ENCODE assay signal across 15 cellular contexts in genomic region chr10:3668961-3669330, GRCh38.
DNase-seq lines count a peak whose midpoint lies in the region; ATAC-seq and TF ChIP-seq lines count a peak whose summit lies in the region.
"Had no signal": no experiment of that assay in that cellular context is flagged by ENCODE, and none has a peak within 500 bp of the region (broad histone marks: within the 10 kb centered on the region; RNA-seq: fewer than 3 reads in every experiment).

No MANE protein-coding gene starts in this region.

- H3K4me1 ChIP-seq in right lobe of liver: no peaks in the 10 kb centered on the region
- no peaks in the 10 kb centered on the region for H3K4me1 ChIP-seq in colonic mucosa
- H3K4me1 ChIP-seq: gastrocnemius medialis, testis had no signal

- intact Hi-C loops in right lobe of liver (cut with DNase I): no loop called here
- intact Hi-C loops in colonic mucosa (cut with DNase I): no loop called here

- no peaks in the 10 kb centered on the region for H3K27me3 ChIP-seq in right lobe of liver
- no peaks in the 10 kb centered on the region for H3K27me3 ChIP-seq in colonic mucosa
- H3K27me3 ChIP-seq: gastrocnemius medialis, testis had no signal

- no peak overlapping the region for H3K9ac ChIP-seq in colonic mucosa (ENCODE audit: low read depth in 2 of 2, low read length in 2 of 2)
- H3K9ac ChIP-seq: GM23248 had no signal

- no peaks in the 10 kb centered on the region for H3K9me3 ChIP-seq in right lobe of liver
- no peaks in the 10 kb centered on the region for H3K9me3 ChIP-seq in colonic mucosa
- H3K9me3 ChIP-seq: gastrocnemius medialis, testis had no signal

- H3K4me1 Mint-ChIP-seq in stimulated activated naive CD8-positive, alpha-beta T cell treated with anti-CD3 and anti-CD28 coated beads, Interleukin-15, Interleukin-2, amounts not matched to agents 100 ng/mL and 50 ng/mL, for 24 hours (ENCODE audit: low read depth): peaks cover 40% of the 10 kb centered on the region

- H3K27ac ChIP-seq in right lobe of liver (peak overlapping the region in 2 of 3 donors; percentile 19 to 58), coronary artery (no peak overlapping the region), colonic mucosa (no peak overlapping the region)
- H3K27ac ChIP-seq: gastrocnemius medialis, GM23248 had no signal

- H3K36me3 Mint-ChIP-seq in stimulated activated naive CD8-positive, alpha-beta T cell treated with anti-CD3 and anti-CD28 coated beads, Interleukin-15, Interleukin-2, amounts not matched to agents 100 ng/mL and 50 ng/mL, for 24 hours (ENCODE audit: low read depth): no peaks in the 10 kb centered on the region
- H3K36me3 Mint-ChIP-seq in activated naive CD4-positive, alpha-beta T cell treated with anti-CD3 and anti-CD28 coated beads, Interleukin-2, amount 50 U/mL, for 72 hours: no peaks in the 10 kb centered on the region

- ATAC-seq in stimulated activated naive CD8-positive, alpha-beta T cell treated with anti-CD3 and anti-CD28 coated beads, Interleukin-15, Interleukin-2, amounts not matched to agents 100 U/mL and 50 U/mL, for 24 hours: no peak
- ATAC-seq in activated naive CD4-positive, alpha-beta T cell treated with anti-CD3 and anti-CD28 coated beads, Interleukin-2, amount 50 U/mL, for 72 hours: peak; percentile 53 to 85
- ATAC-seq in right lobe of liver: peak in 1 of 4 donors; percentile 9
- no peak for ATAC-seq in GM21526 (IDR thresholded peaks at IDR 0.05; ENCODE audit: low FRiP score, unreplicated experiment)
- ATAC-seq: gastrocnemius medialis had no signal

- peak overlapping the region; percentile 40 for H3K4me3 Mint-ChIP-seq in stimulated activated naive CD8-positive, alpha-beta T cell treated with anti-CD3 and anti-CD28 coated beads, Interleukin-15, Interleukin-2, amounts not matched to agents 100 ng/mL and 50 ng/mL, for 24 hours

- H3K27me3 Mint-ChIP-seq in stimulated activated naive CD8-positive, alpha-beta T cell treated with anti-CD3 and anti-CD28 coated beads, Interleukin-15, Interleukin-2, amounts not matched to agents 100 ng/mL and 50 ng/mL, for 24 hours: peaks cover 3% of the 10 kb centered on the region

- 45% methylated on average over 4 of the region's 4 CpGs for WGBS in right lobe of liver (ENCODE audit: insufficient coverage, low coverage, low lambda C conversion rate, missing lambda C conversion rate)

- no peaks in the 10 kb centered on the region for H3K9me3 Mint-ChIP-seq in stimulated activated naive CD8-positive, alpha-beta T cell treated with anti-CD3 and anti-CD28 coated beads, Interleukin-15, Interleukin-2, amounts not matched to agents 100 ng/mL and 50 ng/mL, for 24 hours
- no peaks in the 10 kb centered on the region for H3K9me3 Mint-ChIP-seq in activated naive CD4-positive, alpha-beta T cell treated with anti-CD3 and anti-CD28 coated beads, Interleukin-2, amount 50 U/mL, for 72 hours

- TF ChIP-seq POLR2A in right lobe of liver (IDR thresholded peaks at IDR 0.05): no peak

- H3K36me3 ChIP-seq in right lobe of liver (no peaks in the 10 kb centered on the region), colonic mucosa (no peaks in the 10 kb centered on the region)
- H3K36me3 ChIP-seq: gastrocnemius medialis had no signal

- H3K27ac Mint-ChIP-seq in stimulated activated naive CD8-positive, alpha-beta T cell treated with anti-CD3 and anti-CD28 coated beads, Interleukin-15, Interleukin-2, amounts not matched to agents 100 ng/mL and 50 ng/mL, for 24 hours: peak overlapping the region; percentile 88
- peak overlapping the region; percentile 52 to 97 for H3K27ac Mint-ChIP-seq in activated naive CD4-positive, alpha-beta T cell treated with anti-CD3 and anti-CD28 coated beads, Interleukin-2, amount 50 U/mL, for 72 hours

- no peak for DNase-seq in stimulated activated naive CD8-positive, alpha-beta T cell treated with anti-CD3 and anti-CD28 coated beads, Interleukin-15, Interleukin-2, amounts not matched to agents 100 U/mL and 50 U/mL, for 24 hours
- DNase-seq in activated naive CD4-positive, alpha-beta T cell treated with anti-CD3 and anti-CD28 coated beads, Interleukin-2, amount 50 U/mL, for 72 hours (ENCODE audit: low spot score in 2 of 2): no peak
- DNase-seq in right lobe of liver: no peak
- DNase-seq in coronary artery (ENCODE audit: low spot score): no peak
- no peak for DNase-seq in NCI-H2171 (lab: John Stamatoyannopoulos, UW)
- DNase-seq in colonic mucosa: no peak
- DNase-seq: C1 segment of cervical spinal cord, gastrocnemius medialis, NCI-H2081 treated with DMSO at 0.1 percent for 48 hours, T1000 had no signal

- TF ChIP-seq CTCF in right lobe of liver (IDR thresholded peaks at IDR 0.05): no peak
- TF ChIP-seq CTCF in coronary artery (IDR thresholded peaks at IDR 0.05): no peak
- no peak for TF ChIP-seq CTCF in colonic mucosa (IDR thresholded peaks at IDR 0.05)

- H3K4me3 ChIP-seq in right lobe of liver (peak overlapping the region in 1 of 3 donors; percentile 40), coronary artery (no peak overlapping the region), colonic mucosa (no peak overlapping the region)
- H3K4me3 ChIP-seq: gastrocnemius medialis, GM23248, lung, testis had no signal

Comparison
In these comparisons a context has a peak if more than half of its experiments do, and no peak if none do; other contexts are left out.
1. ATAC-seq: peak in activated naive CD4-positive, alpha-beta T cell treated with anti-CD3 and anti-CD28 coated beads, Interleukin-2, amount 50 U/mL, for 72 hours (2 of 2); none in stimulated activated naive CD8-positive, alpha-beta T cell treated with anti-CD3 and anti-CD28 coated beads, Interleukin-15, Interleukin-2, amounts not matched to agents 100 U/mL and 50 U/mL, for 24 hours (single experiment) and GM21526 (single experiment).
2. H3K27ac ChIP-seq: peak in right lobe of liver (2 of 3); none in coronary artery (0 of 2) and colonic mucosa (single experiment).